In the genomic region with DNA sequence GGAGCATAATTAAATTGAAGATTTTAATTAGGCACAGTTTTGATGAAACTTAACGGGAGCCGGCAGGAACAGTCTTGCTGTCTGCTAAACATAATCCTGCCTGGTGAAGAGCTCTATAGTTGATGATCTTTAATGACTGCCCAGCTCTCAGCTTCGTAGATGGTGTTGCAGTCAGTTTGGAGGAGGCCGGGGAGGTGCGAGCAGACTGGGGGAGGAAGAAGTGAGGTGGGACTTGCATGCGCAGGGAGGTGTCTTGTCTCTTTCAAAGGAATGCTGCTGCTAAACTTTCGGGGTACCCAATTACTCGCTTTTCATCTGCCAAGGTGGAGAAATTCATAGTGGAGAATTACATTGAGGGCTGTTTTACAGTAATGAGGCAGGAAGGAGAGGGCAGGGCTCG, we compare ENCODE assay signal across 24 cellular contexts.
"Had no signal": no experiment of that assay in that cellular context is flagged by ENCODE, and none has a peak within 500 bp of the region (broad histone marks: within the 10 kb centered on the region; RNA-seq: fewer than 3 reads in every experiment).

No MANE protein-coding gene starts in this region.

- H3K36me3 ChIP-seq: heart right ventricle, left ventricle myocardium inferior, neutrophil, transverse colon, upper lobe of right lung had no signal

- ATAC-seq: mucosa of descending colon; naive thymus-derived CD8-positive, alpha-beta T cell; psoas muscle; right cardiac atrium; sciatic nerve; stimulated activated naive B cell treated with anti-CD40 and anti-IgM and Interleukin-4, amounts not matched to agents 10 μg/mL and 1 μg/mL and 100 μg/mL, for 72 hours; upper lobe of right lung had no signal

- H3K9me3 ChIP-seq: heart right ventricle, left ventricle myocardium inferior, mucosa of descending colon, neutrophil, psoas muscle, transverse colon, upper lobe of right lung had no signal

- H3K4me2 ChIP-seq: hepatocyte had no signal

- H3K27me3 ChIP-seq: heart right ventricle, neutrophil, transverse colon, upper lobe of right lung had no signal

- DNase-seq: glutamatergic neuron; heart right ventricle; islet precursor cell; midbrain; mucosa of descending colon; naive thymus-derived CD8-positive, alpha-beta T cell; occipital lobe; stimulated activated CD4-positive, alpha-beta T cell treated with anti-CD3 and anti-CD28 coated beads, Interleukin-12 subunit alpha, Interleukin-12 subunit beta, amount 100 ng/mL, for 4 hours; stimulated activated CD4-positive, alpha-beta T cell treated with anti-CD3 and anti-CD28 coated beads, Interleukin-15, amount 100 ng/mL, for 24 hours; stimulated activated CD4-positive, alpha-beta T cell treated with anti-CD3 and anti-CD28 coated beads, Interleukin-2, amount 100 ng/mL, for 24 hours; stimulated activated CD4-positive, alpha-beta T cell treated with anti-CD3 and anti-CD28 coated beads, Interleukin-4, amount 100 ng/mL, for 1 hour; stimulated activated naive B cell treated with anti-CD40 and anti-IgM and Interleukin-4, amounts not matched to agents 10 μg/mL and 1 μg/mL and 100 μg/mL, for 72 hours; transverse colon; upper lobe of right lung had no signal

- H3K4me1 ChIP-seq: parathyroid adenoma, psoas muscle, transverse colon, upper lobe of right lung had no signal

- FAIRE-seq: urothelium cell line had no signal

- H3K9ac ChIP-seq: parathyroid adenoma had no signal

- H2AFZ ChIP-seq: hepatocyte, parathyroid adenoma had no signal

- H3K27ac ChIP-seq: heart right ventricle, hepatocyte, left ventricle myocardium inferior, neutrophil, parathyroid adenoma, psoas muscle, skin epidermis, transverse colon, upper lobe of right lung had no signal

- H3K4me3 ChIP-seq: heart right ventricle, hepatocyte, left ventricle myocardium inferior, lung, mucosa of descending colon, psoas muscle, skin epidermis, transverse colon, upper lobe of right lung had no signal

- H3K79me2 ChIP-seq: hepatocyte, parathyroid adenoma had no signal
